Comparison of ENCODE assay signal across 15 cellular contexts in the genomic region with DNA sequence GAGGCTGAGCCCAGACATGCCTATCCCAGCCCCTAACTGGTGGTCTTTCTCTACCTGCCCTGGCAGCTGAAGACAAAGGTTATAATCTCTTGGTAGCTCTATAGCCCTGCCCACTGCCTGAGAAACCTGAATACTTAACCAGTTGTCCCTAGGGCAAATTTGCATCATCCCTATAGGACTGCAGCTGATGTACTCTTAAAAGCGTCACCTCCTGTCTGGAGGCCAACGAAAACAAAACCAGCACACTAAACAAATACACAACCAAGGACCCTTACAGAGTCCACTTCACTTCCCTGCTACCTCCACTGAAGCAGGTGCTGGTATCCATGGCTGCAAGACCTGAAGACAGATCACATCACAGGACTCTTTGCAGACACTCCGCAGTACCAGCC.
DNase-seq lines count a peak whose midpoint lies in the region; ATAC-seq and TF ChIP-seq lines count a peak whose summit lies in the region.
"Had no signal": no experiment of that assay in that cellular context is flagged by ENCODE, and none has a peak within 500 bp of the region (broad histone marks: within the 10 kb centered on the region; RNA-seq: fewer than 3 reads in every experiment).

No MANE protein-coding gene starts in this region.

- intact Hi-C loops in PC-3 (cut with micrococcal nuclease) = no loop called here

- no peaks in the 10 kb centered on the region for H3K9me3 ChIP-seq in HEK293 (ENCODE audit: control insufficient read depth, insufficient read depth, low read depth, low read length)
- H3K9me3 ChIP-seq in PC-3 (ENCODE audit: low read length) = no peaks in the 10 kb centered on the region
- H3K9me3 ChIP-seq: vagina had no signal

- H3K27ac ChIP-seq in HEK293 (ENCODE audit: extremely low read depth, low read depth, low read length) = no peak overlapping the region; the same call in 1 of the 2 replicates
- peak overlapping the region; percentile 48 for H3K27ac ChIP-seq in PC-3 (ENCODE audit: low read length)
- H3K27ac ChIP-seq in epithelial cell of prostate = peak overlapping the region; percentile 60
- H3K27ac ChIP-seq: vagina had no signal

- peak overlapping the region; percentile 14; the same call in 1 of the 2 replicates for H3K9ac ChIP-seq in PC-3 (ENCODE audit: low read length)

- H3K36me3 ChIP-seq in HEK293 (ENCODE audit: control insufficient read depth in 2 of 2, insufficient read depth in 1 of 2, low read length in 2 of 2) (no peaks in the 10 kb centered on the region), PC-3 (ENCODE audit: low read depth, low read length) (no peaks in the 10 kb centered on the region)
- H3K36me3 ChIP-seq: vagina had no signal

- H3K4me1 ChIP-seq in HEK293 (ENCODE audit: control insufficient read depth, insufficient read depth, low read length) (no peaks in the 10 kb centered on the region), PC-3 (ENCODE audit: insufficient read depth, low read length) (peaks cover 10% of the 10 kb centered on the region)
- H3K4me1 ChIP-seq: vagina had no signal

- H3F3A ChIP-seq in PC-3 (ENCODE audit: low read length, unreplicated experiment) = no peaks in the 10 kb centered on the region

- CTCF ChIA-PET in HEK293 (lab: Yijun Ruan, JAX) (no interaction called here), PC-3 (lab: Charles Lee) (no interaction called here)

- POLR2A ChIA-PET in HEK293 (lab: Yijun Ruan, JAX) = no interaction called here
- POLR2A ChIA-PET in PC-3 (lab: Charles Lee; ENCODE audit: unreplicated experiment) = no interaction called here

- no peak overlapping the region for H3K4me3 ChIP-seq in HEK293 (ENCODE audit: low read depth, low read length)
- H3K4me3 ChIP-seq in PC-3 (ENCODE audit: low read length) = no peak overlapping the region
- H3K4me3 ChIP-seq: vagina had no signal

- peak overlapping the region; percentile 63 for H2AFZ ChIP-seq in PC-3 (ENCODE audit: low read length)

- H3K9me2 ChIP-seq in PC-3 (replicated peaks; ENCODE audit: low read length) = no peaks in the 10 kb centered on the region

- no peaks in the 10 kb centered on the region for H4K20me1 ChIP-seq in PC-3 (ENCODE audit: low read length)

- no peaks in the 10 kb centered on the region for H3K79me2 ChIP-seq in PC-3 (ENCODE audit: low read length)

- TF ChIP-seq CTCF in HEK293 (tag by site-specific recombination; IDR thresholded peaks at IDR 0.05) (no peak), PC-3 (conservative IDR thresholded peaks at IDR 0.05; ENCODE audit: low read depth, low read length) (no peak)

- DNase-seq in COLO668 (lab: John Stamatoyannopoulos, UW; ENCODE audit: unreplicated experiment) (peak; percentile 65), PC-3 (peak; percentile 75), epithelial cell of prostate (ENCODE audit: low read depth, low spot score) (no peak), SIG-M5 (lab: John Stamatoyannopoulos, UW) (no peak), NCI-H2227 treated with DMSO at 0.1 percent for 48 hours (lab: John Stamatoyannopoulos, UW) (no peak)
- DNase-seq: activated CD4-positive, alpha-beta T cell treated with anti-CD3 and anti-CD28 coated beads, Interleukin-2, amount 10 ng/mL, durations not matched to agents 7 days and 5 days; anterior cingulate cortex; KBM-7; retina; stimulated activated CD4-positive, alpha-beta T cell treated with anti-CD3 and anti-CD28 coated beads, Interleukin-4, amount 100 ng/mL, for 4 hours; stimulated activated naive B cell treated with anti-CD40 and anti-IgM and Interleukin-4, amounts not matched to agents 10 μg/mL and 1 μg/mL and 100 μg/mL, for 72 hours had no signal

- no peaks in the 10 kb centered on the region for H3K27me3 ChIP-seq in PC-3 (ENCODE audit: low read length)
- H3K27me3 ChIP-seq: vagina had no signal

- no TSS peak for BruUV-seq in PC-3 (replicated peaks; lab: Mats Ljungman, UMichigan)

- ATAC-seq in PC-3 (peak; percentile 55; the same call in 1 of the 2 replicates), esophagus mucosa (no peak), GM19467 (IDR thresholded peaks at IDR 0.05; ENCODE audit: unreplicated experiment) (no peak)
- ATAC-seq: stimulated activated naive B cell treated with anti-CD40 and anti-IgM and Interleukin-4, amounts not matched to agents 10 μg/mL and 1 μg/mL and 100 μg/mL, for 72 hours had no signal

- H3K4me2 ChIP-seq in PC-3 (ENCODE audit: low read length) = peak overlapping the region; percentile 58

TF ChIP-seq in HEK293, 187 proteins besides CTCF, POLR2A, EP300 and RAD21 (continues in another document):
- no peak for TF ChIP-seq ZNF596 (tag by site-specific recombination; IDR thresholded peaks at IDR 0.05)
- TF ChIP-seq ZBTB21 (tag by site-specific recombination; IDR thresholded peaks at IDR 0.05) = no peak
- no peak for TF ChIP-seq ZNF169 (tag by site-specific recombination; IDR thresholded peaks at IDR 0.05)
- TF ChIP-seq ZNF792 (tag by site-specific recombination; IDR thresholded peaks at IDR 0.05) = no peak
- no peak for TF ChIP-seq ZNF791 (tag by site-specific recombination; IDR thresholded peaks at IDR 0.05)
- TF ChIP-seq ZFHX2 (tag by site-specific recombination; conservative IDR thresholded peaks at IDR 0.05) = no peak
- TF ChIP-seq ZNF155 (tag by site-specific recombination; IDR thresholded peaks at IDR 0.05) = no peak
- no peak for TF ChIP-seq ZNF621 (tag by site-specific recombination; IDR thresholded peaks at IDR 0.05)
- TF ChIP-seq ZNF530 (tag by site-specific recombination; IDR thresholded peaks at IDR 0.05; ENCODE audit: low read depth) = no peak
- TF ChIP-seq ZNF623 (tag by site-specific recombination; IDR thresholded peaks at IDR 0.05) = no peak
- TF ChIP-seq ZNF10 (tag by site-specific recombination; IDR thresholded peaks at IDR 0.05) = peak; percentile 69; the same call in 1 of the 2 replicates
- no peak for TF ChIP-seq ZBTB1 (tag by site-specific recombination; IDR thresholded peaks at IDR 0.05)
- TF ChIP-seq ZNF501 (tag by site-specific recombination; IDR thresholded peaks at IDR 0.05) = no peak
- TF ChIP-seq REPIN1 (tag by site-specific recombination; IDR thresholded peaks at IDR 0.05; ENCODE audit: low read depth) = no peak
- TF ChIP-seq ZNF629 (tag by site-specific recombination; IDR thresholded peaks at IDR 0.05) = peak; percentile 50; the same call in 1 of the 2 replicates
- TF ChIP-seq ZNF747 (tag by site-specific recombination; IDR thresholded peaks at IDR 0.05) = no peak
- 0 out of 2 replicates have a peak, but pooled peaks have one; percentile 24 for TF ChIP-seq ZNF366 (tag by site-specific recombination; conservative IDR thresholded peaks at IDR 0.05)
- no peak for TF ChIP-seq YY1 (tag by site-specific recombination; IDR thresholded peaks at IDR 0.05)
- no peak for TF ChIP-seq ZNF121 (tag by site-specific recombination; IDR thresholded peaks at IDR 0.05)
- TF ChIP-seq ZNF423 (tag by site-specific recombination; IDR thresholded peaks at IDR 0.05) = no peak
- no peak for TF ChIP-seq HOXC10 (CRISPR knock-in tag; IDR thresholded peaks at IDR 0.05)
- no peak for TF ChIP-seq ZNF138 (tag by site-specific recombination; IDR thresholded peaks at IDR 0.05; ENCODE audit: borderline replicate concordance)
- no peak for TF ChIP-seq ZNF266 (tag by site-specific recombination; IDR thresholded peaks at IDR 0.05; ENCODE audit: low read depth)
- TF ChIP-seq ZBTB20 (tag by site-specific recombination; IDR thresholded peaks at IDR 0.05) = 0 out of 2 replicates have a peak, but pooled peaks have one; percentile 26
- no peak for TF ChIP-seq BCL11A (tag by site-specific recombination; IDR thresholded peaks at IDR 0.05; ENCODE audit: low read depth)
- TF ChIP-seq GFI1B (tag by site-specific recombination; IDR thresholded peaks at IDR 0.05) = 0 out of 2 replicates have a peak, but pooled peaks have one; percentile 56
- no peak for TF ChIP-seq KLF9 (tag by site-specific recombination; IDR thresholded peaks at IDR 0.05; ENCODE audit: low read depth)
- TF ChIP-seq ZNF335 (tag by site-specific recombination; conservative IDR thresholded peaks at IDR 0.05) = peak; percentile 27; the same call in 1 of the 2 replicates
- TF ChIP-seq ZNF692 (tag by site-specific recombination; IDR thresholded peaks at IDR 0.05) = no peak
- no peak for TF ChIP-seq ZNF768 (tag by site-specific recombination; IDR thresholded peaks at IDR 0.05)
- TF ChIP-seq ZBTB26 (tag by site-specific recombination; optimal IDR thresholded peaks at IDR 0.05) = no peak

Comparison
In these comparisons a context has a peak if more than half of its experiments do, and no peak if none do; other contexts are left out.
1. DNase-seq: peak in COLO668 (single experiment) and PC-3 (single experiment); none in epithelial cell of prostate (single experiment), SIG-M5 (single experiment) and NCI-H2227 treated with DMSO at 0.1 percent for 48 hours (single experiment).